21 cellular contexts compared by ENCODE assay signal in genomic region chr4:74479009-74479408, GRCh38. TPM values are rescaled to one million over a fixed set of nuclear protein-coding genes. Genes with fewer than 3 reads are reported as not detected.
"Had no signal": no experiment of that assay in that cellular context is flagged by ENCODE, and none has a peak within 500 bp of the region (broad histone marks: within the 10 kb centered on the region; RNA-seq: fewer than 3 reads in every experiment).

No MANE protein-coding gene starts in this region.

- H3K27ac ChIP-seq: RWPE1 had no signal

- H3K4me2 ChIP-seq: SK-N-SH had no signal

- H3K4me3 ChIP-seq: MG63 had no signal

- H3K27ac Mint-ChIP-seq: T-cell had no signal

- H3K36me3 ChIP-seq: MG63 had no signal

- H3K9me3 ChIP-seq: MG63, SK-N-SH had no signal

- H3K9me3 Mint-ChIP-seq: T-cell had no signal

- ATAC-seq: Panc1, T-cell had no signal

- H3K27me3 ChIP-seq: MG63 had no signal

- H3K9ac ChIP-seq: SK-N-SH had no signal

- H3K4me3 Mint-ChIP-seq: T-cell had no signal

- DNase-seq: KBM-7, MG63, NCI-H1092, NCI-H1105 treated with DMSO at 0.1 percent for 48 hours, NCI-H1417 treated with DMSO at 0.1 percent for 48 hours, NCI-H146, NCI-H1694 treated with DMSO at 0.1 percent for 48 hours, NCI-H1930, NCI-H2081, NCI-H2107, NCI-H2227 treated with DMSO at 0.1 percent for 48 hours, NCI-H524, NCI-H69, NCI-H774, SHP77, SK-N-SH, SW 1271, T-cell had no signal

- H3K9me2 ChIP-seq: SK-N-SH had no signal

- H3K4me1 Mint-ChIP-seq: T-cell had no signal

- H3K36me3 Mint-ChIP-seq: T-cell had no signal

RNA-seq across cellular contexts. Expression of gene AREG, which starts 34.1 kb away (rescaled TPM):
- total RNA-seq: SK-MEL-5 had no signal
- polyA plus RNA-seq: SK-N-SH had no signal
